In genomic region chr11:13923716-13924650, GRCh38 we compare ENCODE assay signal across 13 cellular contexts. TPM values are rescaled to one million over a fixed set of nuclear protein-coding genes. Genes with fewer than 3 reads are reported as not detected.
DNase-seq lines count a peak whose midpoint lies in the region; ATAC-seq and TF ChIP-seq lines count a peak whose summit lies in the region.
"Had no signal": no experiment of that assay in that cellular context is flagged by ENCODE, and none has a peak within 500 bp of the region (broad histone marks: within the 10 kb centered on the region; RNA-seq: fewer than 3 reads in every experiment).

No MANE protein-coding gene starts in this region.

- H3K79me2 ChIP-seq in HCT116 (ENCODE audit: insufficient read depth, low read length) = no peaks in the 10 kb centered on the region
- H3K79me2 ChIP-seq: hepatocyte, parathyroid adenoma had no signal

- intact Hi-C loops in HCT116 (cut with micrococcal nuclease) (loop anchor here (5.0 kb wide), 1 partner anchor 52 kb away; no protein-coding TSS in a partner anchor), left colon (cut with DNase I, micrococcal nuclease) (no loop called here)
- intact Hi-C loops in activated CD4-positive, alpha-beta memory T cell treated with anti-CD3 and anti-CD28 coated beads for 36 hours (cut with micrococcal nuclease) = no loop called here

- H3K4me3 Mint-ChIP-seq in activated CD4-positive, alpha-beta memory T cell treated with anti-CD3 and anti-CD28 coated beads for 36 hours = peak overlapping the region; percentile 25
- H3K4me3 Mint-ChIP-seq in glutamatergic neuron (ENCODE audit: unreplicated experiment) = no peak overlapping the region

- TF ChIP-seq CTCF in HCT116 (IDR thresholded peaks at IDR 0.05 in 2 of 3, conservative IDR thresholded peaks at IDR 0.05 in 1 of 3; ENCODE audit: borderline replicate concordance in 1 of 3, insufficient read depth in 1 of 3, low read depth in 2 of 3, low read length in 2 of 3) (no peak), omental fat pad (IDR thresholded peaks at IDR 0.05) (no peak), glutamatergic neuron (IDR thresholded peaks at IDR 0.05; ENCODE audit: partially characterized antibody, unreplicated experiment) (no peak)

- TF ChIP-seq POLR2A in HCT116 (IDR thresholded peaks at IDR 0.05; ENCODE audit: borderline replicate concordance, extremely low read depth, insufficient read depth, insufficient read length) = no peak

- no TSS peak for BruUV-seq in HCT116 (replicated peaks; lab: Mats Ljungman, UMichigan)

- peak overlapping the region; percentile 87 for H2AFZ ChIP-seq in HCT116 (ENCODE audit: low read depth, low read length, poor library complexity, severe bottlenecking)
- H2AFZ ChIP-seq: hepatocyte, parathyroid adenoma had no signal

- no peaks in the 10 kb centered on the region for H3K27me3 Mint-ChIP-seq in activated CD4-positive, alpha-beta memory T cell treated with anti-CD3 and anti-CD28 coated beads for 36 hours
- H3K27me3 Mint-ChIP-seq in glutamatergic neuron (ENCODE audit: unreplicated experiment) = peaks cover 3% of the 10 kb centered on the region

- H3K36me3 Mint-ChIP-seq in activated CD4-positive, alpha-beta memory T cell treated with anti-CD3 and anti-CD28 coated beads for 36 hours = peaks cover 2% of the 10 kb centered on the region
- H3K36me3 Mint-ChIP-seq in glutamatergic neuron (ENCODE audit: unreplicated experiment) = no peaks in the 10 kb centered on the region

- H3K36me3 ChIP-seq in HCT116 (ENCODE audit: control insufficient read depth in 1 of 2, insufficient read depth in 2 of 2, low read length in 2 of 2) = no peaks in the 10 kb centered on the region

- POLR2A ChIA-PET in HCT116 (lab: Charles Lee) = no interaction called here
- POLR2A ChIA-PET in activated CD4-positive, alpha-beta memory T cell treated with anti-CD3 and anti-CD28 coated beads for 36 hours (lab: Charles Lee) = no interaction called here

- H3K4me1 Mint-ChIP-seq in activated CD4-positive, alpha-beta memory T cell treated with anti-CD3 and anti-CD28 coated beads for 36 hours (ENCODE audit: low read depth) = peaks cover 49% of the 10 kb centered on the region
- H3K4me1 Mint-ChIP-seq in glutamatergic neuron (ENCODE audit: low read depth, unreplicated experiment) = peaks cover under 1% of the 10 kb centered on the region

- peak; percentile 13; the same call in 1 of the 2 replicates for TF ChIP-seq RAD21 in HCT116 (IDR thresholded peaks at IDR 0.05; ENCODE audit: low read depth)

- ATAC-seq in HCT116 (peak; percentile 82), left colon (peak; percentile 33), HG03520 (IDR thresholded peaks at IDR 0.05; ENCODE audit: unreplicated experiment) (no peak), GM18498 (IDR thresholded peaks at IDR 0.05; ENCODE audit: unreplicated experiment) (no peak), omental fat pad (ENCODE audit: low FRiP score) (no peak)

- in situ Hi-C loops in Caki2 (cut with HindIII; ENCODE audit: low pct_unique_long_range_greater_than_20kb, low sequenced_read_pairs) = no loop called here

- peak overlapping the region; percentile 87 for H3K27ac Mint-ChIP-seq in activated CD4-positive, alpha-beta memory T cell treated with anti-CD3 and anti-CD28 coated beads for 36 hours
- H3K27ac Mint-ChIP-seq in glutamatergic neuron (ENCODE audit: unreplicated experiment) = no peak overlapping the region

- no peak overlapping the region for H3K27ac ChIP-seq in HCT116 (ENCODE audit: low read depth, low read length)
- H3K27ac ChIP-seq: hepatocyte, parathyroid adenoma had no signal

- CTCF ChIA-PET in HCT116 (lab: Charles Lee) = interaction anchor here (0.9 kb wide), 1 partner anchor 16 kb away, joined by 3 read pairs; no protein-coding TSS in a partner anchor
- CTCF ChIA-PET in activated CD4-positive, alpha-beta memory T cell treated with anti-CD3 and anti-CD28 coated beads for 36 hours (lab: Charles Lee) = no interaction called here

- no peaks in the 10 kb centered on the region for H3K27me3 ChIP-seq in HCT116 (ENCODE audit: insufficient read depth, low read length)
- H3K27me3 ChIP-seq: hepatocyte had no signal

- H3K9me2 ChIP-seq in HCT116 (ENCODE audit: insufficient read depth) = no peaks in the 10 kb centered on the region

- peak overlapping the region; percentile 70 for H3K4me2 ChIP-seq in HCT116 (ENCODE audit: low read length)
- H3K4me2 ChIP-seq: hepatocyte had no signal

- H3K4me1 ChIP-seq in HCT116 (ENCODE audit: control insufficient read depth in 1 of 2, insufficient read depth in 2 of 2, low read length in 2 of 2) = peaks cover 14 to 36% of the 10 kb centered on the region in 2 experiments
- H3K4me1 ChIP-seq: parathyroid adenoma had no signal

- peak; percentile 93 for DNase-seq in Caki2 (ENCODE audit: low read depth)
- DNase-seq in HCT116 (ENCODE audit: low read depth, low spot score) = peak; percentile 66
- no peak for DNase-seq in activated CD4-positive, alpha-beta memory T cell treated with anti-CD3 and anti-CD28 coated beads for 36 hours
- no peak for DNase-seq in left colon
- no peak for DNase-seq in omental fat pad (ENCODE audit: low spot score)
- no peak for DNase-seq in glutamatergic neuron
- DNase-seq: cerebellar nuclear complex, DND-41, NCI-H1436 treated with DMSO at 0.1 percent for 48 hours had no signal

- H3K9me3 Mint-ChIP-seq in activated CD4-positive, alpha-beta memory T cell treated with anti-CD3 and anti-CD28 coated beads for 36 hours = peaks cover 4% of the 10 kb centered on the region
- peaks cover 3% of the 10 kb centered on the region for H3K9me3 Mint-ChIP-seq in glutamatergic neuron (ENCODE audit: unreplicated experiment)

- RAD21 ChIA-PET in HCT116 (lab: Charles Lee; ENCODE audit: low non-redundant PET in 1 of 2, low total read pairs in 2 of 2, uncharacterized antibody in 2 of 2, unreplicated experiment in 2 of 2) = no interaction called here

- H4K20me1 ChIP-seq in HCT116 (ENCODE audit: insufficient read depth) = no peaks in the 10 kb centered on the region

- H3K9ac ChIP-seq in HCT116 (ENCODE audit: low read length) = no peak overlapping the region
- H3K9ac ChIP-seq: parathyroid adenoma had no signal

- H3K4me3 ChIP-seq in HCT116 (replicated peaks in 1 of 2; ENCODE audit: low read depth in 1 of 2, low read length in 2 of 2) = peak overlapping the region in 1 of 2 experiments; percentile 27; a peak in 1 of 4 replicates
- H3K4me3 ChIP-seq: hepatocyte had no signal

- no peaks in the 10 kb centered on the region for H3K9me3 ChIP-seq in HCT116 (ENCODE audit: control insufficient read depth in 1 of 2, insufficient read depth in 1 of 2, low read depth in 1 of 2, low read length in 2 of 2)

TF ChIP-seq in HCT116, 20 proteins besides CTCF, POLR2A, EP300 and RAD21:
- peak; percentile 54 for TF ChIP-seq CEBPB (IDR thresholded peaks at IDR 0.05; ENCODE audit: low read depth)
- TF ChIP-seq SIN3A (IDR thresholded peaks at IDR 0.05; ENCODE audit: low read depth) = no peak; the same call in 1 of the 2 replicates
- 0 out of 2 replicates have a peak, but pooled peaks have one; percentile 8 for TF ChIP-seq POLR2AphosphoS5 (IDR thresholded peaks at IDR 0.05; ENCODE audit: low read depth, low read length)
- no peak for TF ChIP-seq REST (IDR thresholded peaks at IDR 0.05; ENCODE audit: low read depth)
- TF ChIP-seq JUND (IDR thresholded peaks at IDR 0.05) = peak; percentile 67
- peak; percentile 76 for TF ChIP-seq SP1 (IDR thresholded peaks at IDR 0.05; ENCODE audit: low read depth)
- peak; percentile 71 for TF ChIP-seq FOSL1 (IDR thresholded peaks at IDR 0.05; ENCODE audit: low read depth)
- TF ChIP-seq EZH2 (IDR thresholded peaks at IDR 0.05) = no peak
- peak; percentile 69 for TF ChIP-seq TCF7L2 (IDR thresholded peaks at IDR 0.05; ENCODE audit: borderline replicate concordance, extremely low read depth, insufficient read depth, insufficient read length)
- TF ChIP-seq CBX3 (IDR thresholded peaks at IDR 0.05; ENCODE audit: low read depth) = peak; percentile 28; the same call in 1 of the 2 replicates
TF ChIP-seq in HCT116: peak in this region for 7.

RNA-seq across cellular contexts. Expression of gene SPON1, which starts 38.5 kb away (rescaled TPM):
- 0.54 and 1.1 TPM in 2 replicates for total RNA-seq in Caki2 (2014; rRNA removed; shearing (Covaris generic); ENCODE audit: low replicate concordance)
- 0.17 TPM for total RNA-seq in HCT116 (2021; ENCODE audit: unreplicated experiment)
- 0.21 and 0.31 TPM in 2 replicates for polyA plus RNA-seq in HCT116 (2012)
- under 1 TPM; 0.22 to 0.31 TPM for total RNA-seq in activated CD4-positive, alpha-beta memory T cell treated with anti-CD3 and anti-CD28 coated beads for 36 hours
- 10 to 100 TPM; 86.7 to 87.0 TPM for total RNA-seq in left colon
- total RNA-seq in omental fat pad = 100 to 1,000 TPM in 2 of 4 donors, 10 to 100 TPM in 2; 80.2 to 141 (median 103) TPM
- 0.81 TPM for total RNA-seq in glutamatergic neuron (ENCODE audit: unreplicated experiment)

Comparison
In these comparisons a context has a peak if more than half of its experiments do, and no peak if none do; other contexts are left out.
1. DNase-seq: peak in Caki2 (single experiment) and HCT116 (single experiment); none in activated CD4-positive, alpha-beta memory T cell treated with anti-CD3 and anti-CD28 coated beads for 36 hours (single experiment), left colon (0 of 2), omental fat pad (single experiment) and glutamatergic neuron (single experiment).
2. ATAC-seq: peak in HCT116 (single experiment) and left colon (single experiment); none in HG03520 (single experiment), GM18498 (single experiment) and omental fat pad (single experiment).
3. RNA of gene SPON1, which starts 38.5 kb away (total RNA-seq): 80.2 to 141 TPM in omental fat pad and 86.7 to 87.0 TPM in left colon; 0.81 TPM in glutamatergic neuron (single experiment), 0.54 to 1.1 TPM in Caki2, 0.22 to 0.31 TPM in activated CD4-positive, alpha-beta memory T cell treated with anti-CD3 and anti-CD28 coated beads for 36 hours and 0.17 TPM in HCT116 (single experiment); every median in the first group is over 10 times any median in the second.